9 cellular contexts compared by ENCODE assay signal in the genomic region with DNA sequence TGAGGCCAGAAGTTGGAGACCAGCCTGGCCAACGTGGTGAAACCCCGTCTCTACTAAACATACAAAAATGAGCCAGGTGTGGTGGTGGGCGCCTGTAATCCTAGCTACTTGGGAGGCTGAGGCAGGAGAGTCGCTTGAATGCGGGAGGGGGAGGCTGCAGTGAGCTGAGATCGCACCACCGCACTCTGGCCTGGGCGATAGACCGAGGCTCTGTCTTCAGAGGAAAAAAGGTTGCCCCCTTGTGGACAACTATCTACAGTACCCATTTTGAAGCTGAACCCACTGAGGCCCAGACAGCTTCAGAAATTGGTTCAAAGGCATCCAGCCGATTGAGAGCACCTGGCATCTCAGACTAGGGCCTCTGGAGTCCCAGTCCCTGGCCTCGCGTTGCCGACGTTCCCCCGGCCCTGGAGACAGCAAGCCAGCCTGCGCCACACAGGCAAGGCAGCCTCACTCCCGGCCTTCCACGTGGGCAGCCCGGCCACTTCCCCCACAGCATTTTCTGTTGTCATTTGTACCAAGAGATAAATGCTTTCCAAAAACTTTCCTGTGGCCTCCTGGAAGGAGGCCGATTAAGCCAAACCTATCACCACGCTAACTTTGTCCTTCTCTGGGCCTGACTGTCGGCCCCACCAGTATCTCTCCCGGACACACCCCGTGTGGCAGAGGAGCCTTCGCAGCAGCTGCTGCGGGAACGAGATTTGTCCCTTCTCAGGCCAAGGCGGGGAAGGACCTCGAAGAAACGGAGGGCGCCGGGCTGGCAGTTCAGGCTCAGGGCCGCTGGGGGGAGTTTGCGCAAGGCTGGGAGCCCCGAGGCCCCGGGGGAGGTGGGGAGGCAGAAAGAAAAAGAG.
A peak's percentile ranks its signal among the peaks of the same experiment; 100 is the strongest.
DNase-seq lines count a peak whose midpoint lies in the region; ATAC-seq, FAIRE-seq and TF ChIP-seq lines count a peak whose summit lies in the region.
"Had no signal": no experiment of that assay in that cellular context is flagged by ENCODE, and none has a peak within 500 bp of the region (broad histone marks: within the 10 kb centered on the region; RNA-seq: fewer than 3 reads in every experiment).

No MANE protein-coding gene starts in this region.

- H3K4me3 Mint-ChIP-seq in type B pancreatic cell, result peak overlapping the region; percentile 70
- H3K4me3 Mint-ChIP-seq: activated naive CD4-positive, alpha-beta T cell treated with anti-CD3 and anti-CD28 coated beads, Interleukin-2, amount 50 U/mL, for 24 hours had no signal

- H2BK15ac ChIP-seq in mesenchymal stem cell (ENCODE audit: low read depth, poor library complexity, severe bottlenecking), result peak overlapping the region; percentile 71

- H3K36me3 ChIP-seq in bronchial epithelial cell (ENCODE audit: control insufficient read depth, insufficient read depth, low read length), result no peaks in the 10 kb centered on the region
- peaks cover 6 to 17% of the 10 kb centered on the region in 2 experiments for H3K36me3 ChIP-seq in mesenchymal stem cell (ENCODE audit: control insufficient read depth in 1 of 2, insufficient read depth in 2 of 2, low read depth in 1 of 2, low read length in 2 of 2)

- FAIRE-seq in bronchial epithelial cell (lab: Jason Lieb, UNC), result no peak

- ATAC-seq in SK-N-SH treated with all-trans-retinoic acid at 6 μM for 48 hours, result peak; percentile 93

- no peak overlapping the region for H3K27ac ChIP-seq in mesenchymal stem cell (ENCODE audit: low read length, poor library complexity, severe bottlenecking)

- H3K27me3 Mint-ChIP-seq in type B pancreatic cell, result peaks cover 43% of the 10 kb centered on the region
- H3K27me3 Mint-ChIP-seq: activated naive CD4-positive, alpha-beta T cell treated with anti-CD3 and anti-CD28 coated beads, Interleukin-2, amount 50 U/mL, for 24 hours had no signal

- no peak overlapping the region for H3K14ac ChIP-seq in mesenchymal stem cell (ENCODE audit: low read length in 2 of 2)

- H3K9me3 ChIP-seq in mesenchymal stem cell (ENCODE audit: control insufficient read depth, low read length), result no peaks in the 10 kb centered on the region

- no peak overlapping the region for H2BK5ac ChIP-seq in mesenchymal stem cell (ENCODE audit: low read depth, low read length, poor library complexity, severe bottlenecking)

- peak overlapping the region; percentile 88 for H4K91ac ChIP-seq in mesenchymal stem cell (ENCODE audit: low read length)

- no peaks in the 10 kb centered on the region for H3K27me3 ChIP-seq in bronchial epithelial cell (ENCODE audit: control insufficient read depth, insufficient read depth, low read length)
- H3K27me3 ChIP-seq in mesenchymal stem cell (ENCODE audit: control insufficient read depth in 1 of 2, insufficient read depth in 1 of 2, low read length in 2 of 2), result no peaks in the 10 kb centered on the region

- H3K9me3 Mint-ChIP-seq in type B pancreatic cell, result no peaks in the 10 kb centered on the region
- H3K9me3 Mint-ChIP-seq: activated naive CD4-positive, alpha-beta T cell treated with anti-CD3 and anti-CD28 coated beads, Interleukin-2, amount 50 U/mL, for 24 hours had no signal

- peak overlapping the region; percentile 71 for H4K8ac ChIP-seq in mesenchymal stem cell (ENCODE audit: low read length)

- H3K4me3 ChIP-seq in bronchial epithelial cell (ENCODE audit: low read depth, low read length) (no peak overlapping the region), mesenchymal stem cell (ENCODE audit: insufficient read depth in 1 of 2, low read depth in 1 of 2, low read length in 2 of 2) (no peak overlapping the region)

- peak; percentile 55 for TF ChIP-seq CTCF in bronchial epithelial cell (IDR thresholded peaks at IDR 0.05; ENCODE audit: insufficient read depth, low read length, severe bottlenecking)
- peak; percentile 79 for TF ChIP-seq CTCF in type B pancreatic cell (conservative IDR thresholded peaks at IDR 0.05)

- no peak overlapping the region for H3K9ac ChIP-seq in mesenchymal stem cell (ENCODE audit: low read length)

- no peak overlapping the region for H3K4ac ChIP-seq in mesenchymal stem cell (ENCODE audit: low read depth in 1 of 2, low read length in 2 of 2)

- no peak overlapping the region for H3K23ac ChIP-seq in mesenchymal stem cell (ENCODE audit: low read length in 2 of 2)

- H3K36me3 Mint-ChIP-seq in type B pancreatic cell, result peaks cover 37% of the 10 kb centered on the region

- H3K18ac ChIP-seq in mesenchymal stem cell (ENCODE audit: low read depth in 1 of 2, low read length in 2 of 2), result peak overlapping the region; percentile 25 to 72

- H3K4me1 Mint-ChIP-seq in type B pancreatic cell (ENCODE audit: unreplicated experiment), result peaks cover 42% of the 10 kb centered on the region

- DNase-seq in NCI-H82 (lab: John Stamatoyannopoulos, UW) (peak; percentile 50), NCI-H82 treated with DMSO at 0.1 percent for 48 hours (lab: John Stamatoyannopoulos, UW; ENCODE audit: unreplicated experiment) (no peak), bronchial epithelial cell (ENCODE audit: low read depth) (no peak), mesenchymal stem cell (peak; percentile 51), type B pancreatic cell (ENCODE audit: extremely low spot score, unreplicated experiment) (no peak), NCI-H1048 (lab: John Stamatoyannopoulos, UW) (no peak), NCI-H1694 treated with DMSO at 0.1 percent for 48 hours (lab: John Stamatoyannopoulos, UW) (no peak)

- H2BK120ac ChIP-seq in mesenchymal stem cell (ENCODE audit: low read depth, low read length), result no peak overlapping the region

- no peak overlapping the region for H2BK12ac ChIP-seq in mesenchymal stem cell (ENCODE audit: low read length in 2 of 2)

- H2AK5ac ChIP-seq in mesenchymal stem cell (ENCODE audit: low read length, severe bottlenecking), result no peak overlapping the region

- H3K4me2 ChIP-seq in mesenchymal stem cell (ENCODE audit: low read length, poor library complexity, severe bottlenecking), result no peak overlapping the region

- 63% methylated on average over 36 of the region's 36 CpGs for WGBS in mesenchymal stem cell

- no peak overlapping the region for H2AFZ ChIP-seq in mesenchymal stem cell (ENCODE audit: low read depth, low read length)

- peaks cover 1% of the 10 kb centered on the region for H3K4me1 ChIP-seq in mesenchymal stem cell (ENCODE audit: control insufficient read depth, insufficient read depth, low read depth, low read length)

- H3K27ac Mint-ChIP-seq in type B pancreatic cell, result no peak overlapping the region

- H3K79me1 ChIP-seq in mesenchymal stem cell (replicated peaks; ENCODE audit: low read length, poor library complexity, severe bottlenecking), result no peaks in the 10 kb centered on the region

TF ChIP-seq in SK-N-SH treated with all-trans-retinoic acid at 6 μM for 48 hours, 23 proteins besides CTCF, POLR2A, EP300 and RAD21 (continues in another document):
- TF ChIP-seq SNAI2 (CRISPR knock-in tag; IDR thresholded peaks at IDR 0.05) (no peak), ZC3H10 (CRISPR knock-in tag; IDR thresholded peaks at IDR 0.05) (no peak), TCF4 (CRISPR knock-in tag; IDR thresholded peaks at IDR 0.05; ENCODE audit: borderline replicate concordance) (no peak)
- TF ChIP-seq, protein P1, sequence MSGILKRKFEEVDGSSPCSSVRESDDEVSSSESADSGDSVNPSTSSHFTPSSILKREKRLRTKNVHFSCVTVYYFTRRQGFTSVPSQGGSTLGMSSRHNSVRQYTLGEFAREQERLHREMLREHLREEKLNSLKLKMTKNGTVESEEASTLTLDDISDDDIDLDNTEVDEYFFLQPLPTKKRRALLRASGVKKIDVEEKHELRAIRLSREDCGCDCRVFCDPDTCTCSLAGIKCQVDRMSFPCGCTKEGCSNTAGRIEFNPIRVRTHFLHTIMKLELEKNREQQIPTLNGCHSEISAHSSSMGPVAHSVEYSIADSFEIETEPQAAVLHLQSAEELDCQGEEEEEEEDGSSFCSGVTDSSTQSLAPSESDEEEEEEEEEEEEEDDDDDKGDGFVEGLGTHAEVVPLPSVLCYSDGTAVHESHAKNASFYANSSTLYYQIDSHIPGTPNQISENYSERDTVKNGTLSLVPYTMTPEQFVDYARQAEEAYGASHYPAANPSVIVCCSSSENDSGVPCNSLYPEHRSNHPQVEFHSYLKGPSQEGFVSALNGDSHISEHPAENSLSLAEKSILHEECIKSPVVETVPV (CRISPR knock-in tag; IDR thresholded peaks at IDR 0.05), result no peak
- TF ChIP-seq, protein P2, sequence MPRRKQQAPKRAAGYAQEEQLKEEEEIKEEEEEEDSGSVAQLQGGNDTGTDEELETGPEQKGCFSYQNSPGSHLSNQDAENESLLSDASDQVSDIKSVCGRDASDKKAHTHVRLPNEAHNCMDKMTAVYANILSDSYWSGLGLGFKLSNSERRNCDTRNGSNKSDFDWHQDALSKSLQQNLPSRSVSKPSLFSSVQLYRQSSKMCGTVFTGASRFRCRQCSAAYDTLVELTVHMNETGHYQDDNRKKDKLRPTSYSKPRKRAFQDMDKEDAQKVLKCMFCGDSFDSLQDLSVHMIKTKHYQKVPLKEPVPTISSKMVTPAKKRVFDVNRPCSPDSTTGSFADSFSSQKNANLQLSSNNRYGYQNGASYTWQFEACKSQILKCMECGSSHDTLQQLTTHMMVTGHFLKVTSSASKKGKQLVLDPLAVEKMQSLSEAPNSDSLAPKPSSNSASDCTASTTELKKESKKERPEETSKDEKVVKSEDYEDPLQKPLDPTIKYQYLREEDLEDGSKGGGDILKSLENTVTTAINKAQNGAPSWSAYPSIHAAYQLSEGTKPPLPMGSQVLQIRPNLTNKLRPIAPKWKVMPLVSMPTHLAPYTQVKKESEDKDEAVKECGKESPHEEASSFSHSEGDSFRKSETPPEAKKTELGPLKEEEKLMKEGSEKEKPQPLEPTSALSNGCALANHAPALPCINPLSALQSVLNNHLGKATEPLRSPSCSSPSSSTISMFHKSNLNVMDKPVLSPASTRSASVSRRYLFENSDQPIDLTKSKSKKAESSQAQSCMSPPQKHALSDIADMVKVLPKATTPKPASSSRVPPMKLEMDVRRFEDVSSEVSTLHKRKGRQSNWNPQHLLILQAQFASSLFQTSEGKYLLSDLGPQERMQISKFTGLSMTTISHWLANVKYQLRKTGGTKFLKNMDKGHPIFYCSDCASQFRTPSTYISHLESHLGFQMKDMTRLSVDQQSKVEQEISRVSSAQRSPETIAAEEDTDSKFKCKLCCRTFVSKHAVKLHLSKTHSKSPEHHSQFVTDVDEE (CRISPR knock-in tag; IDR thresholded peaks at IDR 0.05), result no peak

Comparison
In these comparisons a context has a peak if more than half of its experiments do, and no peak if none do; other contexts are left out.
1. DNase-seq: peak in NCI-H82 (single experiment) and mesenchymal stem cell (single experiment); none in NCI-H82 treated with DMSO at 0.1 percent for 48 hours (single experiment), bronchial epithelial cell (single experiment), type B pancreatic cell (single experiment), NCI-H1048 (single experiment) and NCI-H1694 treated with DMSO at 0.1 percent for 48 hours (single experiment).